ENCODE assay signal across 22 cellular contexts in genomic region chr5:145760660-145761059, GRCh38.
DNase-seq lines count a peak whose midpoint lies in the region; TF ChIP-seq lines count a peak whose summit lies in the region.
"Had no signal": no experiment of that assay in that cellular context is flagged by ENCODE, and none has a peak within 500 bp of the region (broad histone marks: within the 10 kb centered on the region; RNA-seq: fewer than 3 reads in every experiment).

No MANE protein-coding gene starts in this region.

- H3K9me3 ChIP-seq in neural cell (ENCODE audit: low read length): no peaks in the 10 kb centered on the region
- no peaks in the 10 kb centered on the region for H3K9me3 ChIP-seq in tibial nerve
- H3K9me3 ChIP-seq: BE2C, BLaER1 had no signal

- TF ChIP-seq CTCF in VCaP (conservative IDR thresholded peaks at IDR 0.05): no peak
- no peak for TF ChIP-seq CTCF in neural cell (IDR thresholded peaks at IDR 0.05; ENCODE audit: poor library complexity, severe bottlenecking)
- no peak for TF ChIP-seq CTCF in tibial nerve (IDR thresholded peaks at IDR 0.05)

- H4K20me1 ChIP-seq in neural cell (ENCODE audit: insufficient read depth): no peaks in the 10 kb centered on the region
- H4K20me1 ChIP-seq: BLaER1 had no signal

- no peak overlapping the region for H3K4me2 ChIP-seq in neural cell (ENCODE audit: low read length)
- H3K4me2 ChIP-seq: BLaER1 had no signal

- H3K9me2 ChIP-seq in neural cell (ENCODE audit: insufficient read depth, low read length): no peaks in the 10 kb centered on the region

- no peaks in the 10 kb centered on the region for H3K27me3 ChIP-seq in neural cell (ENCODE audit: insufficient read depth, low read depth, low read length)
- no peaks in the 10 kb centered on the region for H3K27me3 ChIP-seq in tibial nerve
- H3K27me3 ChIP-seq: BE2C, BLaER1 had no signal

- no peaks in the 10 kb centered on the region for H3F3A ChIP-seq in neural cell (ENCODE audit: insufficient read depth, low read length, poor library complexity, severe bottlenecking)

- CTCF ChIA-PET in HEK293T (lab: Yijun Ruan, JAX): no interaction called here

- H3K4me3 ChIP-seq in neural cell (ENCODE audit: low read length): no peak overlapping the region
- no peak overlapping the region for H3K4me3 ChIP-seq in tibial nerve
- H3K4me3 ChIP-seq: BLaER1, GM12878 had no signal

- TF ChIP-seq EP300 in neural cell (conservative IDR thresholded peaks at IDR 0.05; ENCODE audit: poor library complexity, severe bottlenecking): peak; percentile 96
- TF ChIP-seq EP300 in tibial nerve (IDR thresholded peaks at IDR 0.05): no peak

- POLR2A ChIA-PET in HEK293T (lab: Yijun Ruan, JAX): no interaction called here

- H3K27ac ChIP-seq in VCaP: peak overlapping the region; percentile 84
- H3K27ac ChIP-seq in neural cell (ENCODE audit: low read length): no peak overlapping the region
- H3K27ac ChIP-seq in tibial nerve: no peak overlapping the region
- H3K27ac ChIP-seq: BLaER1 had no signal

- no peaks in the 10 kb centered on the region for H3K36me3 ChIP-seq in neural cell (ENCODE audit: insufficient read depth, low read length)
- peaks cover 0 to 10% (median 0%) of the 10 kb centered on the region in 3 donors for H3K36me3 ChIP-seq in tibial nerve
- H3K36me3 ChIP-seq: BE2C had no signal

- DNase-seq in HEK293T (ENCODE audit: extremely low spot score) (no peak), tibial nerve (ENCODE audit: low spot score in 2 of 2) (no peak)
- no peak for DNase-seq in activated CD8-positive, alpha-beta memory T cell treated with anti-CD3 and anti-CD28 coated beads for 24 hours
- DNase-seq: 8988T; ACHN; BE2C; C1 segment of cervical spinal cord; CD4-positive, alpha-beta memory T cell; CD4-positive, CD25-positive, alpha-beta regulatory T cell; CD8-positive, alpha-beta memory T cell; COR-L47; DMS 273 treated with DMSO at 0.1 percent for 48 hours; DMS153; DMS53; DMS79; DND-41; EL; GDM1 had no signal

- WGBS in tibial nerve, 2 donors: 77 to 81% methylated on average over 1 of the region's 1 CpG

- H3K79me2 ChIP-seq in neural cell (replicated peaks; ENCODE audit: insufficient read depth, low read length): no peaks in the 10 kb centered on the region

- no peak overlapping the region for H2AFZ ChIP-seq in neural cell (ENCODE audit: low read depth, low read length)

- TF ChIP-seq RAD21 in neural cell (conservative IDR thresholded peaks at IDR 0.05): no peak

- H3K4me1 ChIP-seq in tibial nerve: no peaks in the 10 kb centered on the region
- H3K4me1 ChIP-seq: BE2C, BLaER1 had no signal

- no peak for TF ChIP-seq POLR2A in tibial nerve (IDR thresholded peaks at IDR 0.05)

- no peak overlapping the region for H3K9ac ChIP-seq in neural cell (ENCODE audit: low read length)
- H3K9ac ChIP-seq: BLaER1 had no signal

TF ChIP-seq in HEK293T, 16 proteins besides CTCF, POLR2A, EP300 and RAD21:
- TF ChIP-seq PKNOX1 (IDR thresholded peaks at IDR 0.05) (0 out of 2 replicates have a peak, but pooled peaks have one; percentile 13), SP1 (IDR thresholded peaks at IDR 0.05) (no peak)

TF ChIP-seq in neural cell, 6 proteins besides CTCF, POLR2A, EP300 and RAD21:
- no peak for TF ChIP-seq SMC3 (conservative IDR thresholded peaks at IDR 0.05; ENCODE audit: poor library complexity)
- TF ChIP-seq POLR2AphosphoS5 (IDR thresholded peaks at IDR 0.05): peak; percentile 63
